Comparison of ENCODE assay signal across 33 cellular contexts in the genomic region with DNA sequence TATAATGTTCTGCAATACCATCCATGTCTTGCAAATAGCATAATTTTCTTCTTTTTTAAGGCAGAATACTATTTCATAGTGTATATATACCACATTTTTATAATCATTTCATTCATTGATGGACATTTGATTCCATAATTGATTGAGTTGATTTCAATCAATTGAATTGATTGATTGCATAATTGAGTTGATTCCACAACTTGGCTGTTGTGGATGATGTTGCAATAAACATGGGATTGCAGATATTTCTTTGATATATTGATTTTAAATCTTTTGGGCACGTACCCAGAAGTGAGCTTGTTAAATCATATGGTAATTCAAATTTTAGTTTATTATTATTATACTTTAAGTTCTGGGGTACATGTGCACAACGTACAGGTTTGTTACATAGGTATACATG.
DNase-seq lines count a peak whose midpoint lies in the region; ATAC-seq, FAIRE-seq and TF ChIP-seq lines count a peak whose summit lies in the region.
"Had no signal": no experiment of that assay in that cellular context is flagged by ENCODE, and none has a peak within 500 bp of the region (broad histone marks: within the 10 kb centered on the region; RNA-seq: fewer than 3 reads in every experiment).

No MANE protein-coding gene starts in this region.

- CTCF ChIA-PET in HepG2 (lab: Yijun Ruan, JAX; ENCODE audit: low intra/inter-chr PET ratio, low total read pairs), result no interaction called here
- CTCF ChIA-PET in IMR-90 (lab: Yijun Ruan, JAX), result no interaction called here
- CTCF ChIA-PET in K562 (lab: Yijun Ruan, JAX; ENCODE audit: low intra/inter-chr PET ratio), result no interaction called here

- dilution Hi-C loops in IMR-90 (cut with HindIII; ENCODE audit: low sequenced_read_pairs, unreplicated experiment), result no loop called here

- H2BK15ac ChIP-seq in IMR-90 (ENCODE audit: low read depth, low read length), result no peak overlapping the region

- H4K5ac ChIP-seq in IMR-90 (ENCODE audit: low read depth, low read length), result no peak overlapping the region

- no peaks in the 10 kb centered on the region for H3K9me1 ChIP-seq in IMR-90 (ENCODE audit: insufficient read depth, low read length)
- H3K9me1 ChIP-seq in K562 (ENCODE audit: control insufficient read depth, insufficient read depth, low read length), result no peaks in the 10 kb centered on the region

- no peak for FAIRE-seq in HepG2 (lab: Jason Lieb, UNC)
- FAIRE-seq in K562 (lab: Jason Lieb, UNC), result no peak
- FAIRE-seq: A204.1, A549, D721Med had no signal

- H2AFZ ChIP-seq in HepG2 (ENCODE audit: low read length) (no peak overlapping the region), IMR-90 (replicated peaks; ENCODE audit: low read length, poor library complexity) (no peak overlapping the region), K562 (ENCODE audit: low read depth, low read length) (no peak overlapping the region)

- no peak overlapping the region for H2BK120ac ChIP-seq in IMR-90 (ENCODE audit: low read depth, low read length)

- no peak overlapping the region for H2BK20ac ChIP-seq in IMR-90 (ENCODE audit: low read depth, low read length)

- no peaks in the 10 kb centered on the region for H4K20me1 ChIP-seq in HepG2 (ENCODE audit: insufficient read depth, low read length)
- H4K20me1 ChIP-seq in IMR-90 (ENCODE audit: insufficient read depth, low read length), result no peaks in the 10 kb centered on the region
- no peaks in the 10 kb centered on the region for H4K20me1 ChIP-seq in K562 (replicated peaks; ENCODE audit: control insufficient read depth, insufficient read depth, low read length)
- H4K20me1 ChIP-seq: BLaER1; BLaER1 treated with 17β-estradiol and CSF1 and Interleukin-3, amounts not matched to agents 10 nM and 100 nM had no signal

- TF ChIP-seq POLR2A in HepG2 (IDR thresholded peaks at IDR 0.05; ENCODE audit: insufficient read depth in 1 of 2, low read depth in 2 of 2, low read length in 2 of 2) (no peak), right lobe of liver (IDR thresholded peaks at IDR 0.05) (no peak), IMR-90 (IDR thresholded peaks at IDR 0.05; ENCODE audit: low read depth, low read length) (no peak), K562 (conservative IDR thresholded peaks at IDR 0.05) (no peak)

- no peak overlapping the region for H2BK5ac ChIP-seq in IMR-90 (ENCODE audit: low read depth, low read length, poor library complexity, severe bottlenecking)

- no peak for TF ChIP-seq CTCF in HepG2 (CRISPR knock-in tag; IDR thresholded peaks at IDR 0.05)
- TF ChIP-seq CTCF in right lobe of liver (IDR thresholded peaks at IDR 0.05), result no peak
- no peak for TF ChIP-seq CTCF in IMR-90 (conservative IDR thresholded peaks at IDR 0.05; ENCODE audit: low read depth, low read length)
- TF ChIP-seq CTCF in K562 (IDR thresholded peaks at IDR 0.05 in 2 of 3, conservative IDR thresholded peaks at IDR 0.05 in 1 of 3; ENCODE audit: insufficient read depth in 2 of 3, low read depth in 1 of 3, low read length in 3 of 3), result no peak

- H3K27me3 ChIP-seq in HepG2 (ENCODE audit: control insufficient read depth in 1 of 2, insufficient read depth in 2 of 2, low read length in 2 of 2) (no peaks in the 10 kb centered on the region), right lobe of liver (no peaks in the 10 kb centered on the region), IMR-90 (ENCODE audit: control insufficient read depth, insufficient read depth, low read length) (no peaks in the 10 kb centered on the region), K562 (ENCODE audit: control insufficient read depth in 2 of 2, insufficient read depth in 2 of 2, low read length in 2 of 2) (no peaks in the 10 kb centered on the region)
- H3K27me3 ChIP-seq: BE2C; BLaER1; BLaER1 treated with 17β-estradiol and CSF1 and Interleukin-3, amounts not matched to agents 10 nM and 100 nM had no signal

- H3K4me3 ChIP-seq in HepG2 (replicated peaks in 1 of 3; ENCODE audit: insufficient read depth in 1 of 3, low read depth in 2 of 3, low read length in 3 of 3) (no peak overlapping the region), right lobe of liver (no peak overlapping the region), IMR-90 (ENCODE audit: insufficient read depth, low read depth, low read length) (no peak overlapping the region), K562 (no peak overlapping the region)
- H3K4me3 ChIP-seq: A549; BLaER1; BLaER1 treated with 17β-estradiol and CSF1 and Interleukin-3, amounts not matched to agents 10 nM and 100 nM had no signal

- in situ Hi-C loops in HepG2 (cut with HindIII; ENCODE audit: extremely low pct_ligation_motif_present, low pct_unique_long_range_greater_than_20kb), result no loop called here
- in situ Hi-C loops in IMR-90 (cut with MboI; ENCODE audit: low sequenced_read_pairs), result no loop called here
- in situ Hi-C loops in K562 (cut with MboI), result no loop called here

- DNase-seq in HepG2 (ENCODE audit: low spot score) (no peak), right lobe of liver (no peak), IMR-90 (no peak), K562 (ENCODE audit: extremely low read depth in 1 of 4, low spot score in 3 of 4) (no peak), GOT3 (lab: John Stamatoyannopoulos, UW) (no peak)
- DNase-seq: 8988T; ACHN; AML-193; BE2C; C1 segment of cervical spinal cord; Caco-2; Calu3; CD4-positive, alpha-beta memory T cell; CD4-positive, alpha-beta T cell; CD4-positive, CD25-positive, alpha-beta regulatory T cell; CD8-positive, alpha-beta memory T cell; CD8-positive, alpha-beta T cell; COR-L47; DMS 273 treated with DMSO at 0.1 percent for 48 hours; DMS153; DMS53; DMS79; DMS79 treated with DMSO at 0.1 percent for 48 hours; DND-41; EL had no signal

- no peak for TF ChIP-seq RAD21 in HepG2 (CRISPR knock-in tag; IDR thresholded peaks at IDR 0.05)
- TF ChIP-seq RAD21 in IMR-90 (IDR thresholded peaks at IDR 0.05; ENCODE audit: low read length), result no peak
- no peak for TF ChIP-seq RAD21 in K562 (CRISPR knock-in tag; conservative IDR thresholded peaks at IDR 0.05 in 1 of 2, IDR thresholded peaks at IDR 0.05 in 1 of 2)

- POLR2A ChIA-PET in HepG2 (lab: Yijun Ruan, JAX) (no interaction called here), IMR-90 (lab: Charles Lee; ENCODE audit: unreplicated experiment) (no interaction called here), K562 (lab: Yijun Ruan, JAX) (no interaction called here)

- no peaks in the 10 kb centered on the region for H3K4me1 ChIP-seq in HepG2 (ENCODE audit: insufficient read depth, low read length)
- H3K4me1 ChIP-seq in right lobe of liver, result no peaks in the 10 kb centered on the region
- no peaks in the 10 kb centered on the region for H3K4me1 ChIP-seq in IMR-90 (ENCODE audit: control insufficient read depth, insufficient read depth, low read length)
- no peaks in the 10 kb centered on the region for H3K4me1 ChIP-seq in K562 (replicated peaks in 1 of 2; ENCODE audit: control insufficient read depth in 2 of 2, insufficient read depth in 2 of 2, low read length in 2 of 2)
- H3K4me1 ChIP-seq: A549; BLaER1; BLaER1 treated with 17β-estradiol and CSF1 and Interleukin-3, amounts not matched to agents 10 nM and 100 nM; Caco-2 had no signal

- TF ChIP-seq EP300 in HepG2 (IDR thresholded peaks at IDR 0.05; ENCODE audit: low read depth in 2 of 2, low read length in 2 of 2) (no peak), HepG2 (CRISPR knock-in tag; IDR thresholded peaks at IDR 0.05; ENCODE audit: borderline replicate concordance) (no peak), K562 (IDR thresholded peaks at IDR 0.05; ENCODE audit: low read length) (no peak)

- no peak overlapping the region for H3K14ac ChIP-seq in IMR-90 (replicated peaks; ENCODE audit: low read depth, low read length)

- no peak overlapping the region for H3K9ac ChIP-seq in HepG2 (ENCODE audit: insufficient read depth, low read depth, low read length)
- no peak overlapping the region for H3K9ac ChIP-seq in IMR-90 (ENCODE audit: low read depth, low read length)
- no peak overlapping the region for H3K9ac ChIP-seq in K562 (ENCODE audit: insufficient read depth in 1 of 2, low read depth in 2 of 2, low read length in 2 of 2)
- H3K9ac ChIP-seq: BLaER1; BLaER1 treated with 17β-estradiol and CSF1 and Interleukin-3, amounts not matched to agents 10 nM and 100 nM had no signal

- H3K79me1 ChIP-seq in IMR-90 (ENCODE audit: low read depth in 1 of 2, low read length in 2 of 2), result no peaks in the 10 kb centered on the region

- no peak overlapping the region for H3K56ac ChIP-seq in IMR-90 (ENCODE audit: extremely low read depth, insufficient read depth, low read length)

- no peak overlapping the region for H2AK5ac ChIP-seq in IMR-90 (ENCODE audit: low read depth, low read length)

- H3K4ac ChIP-seq in IMR-90 (ENCODE audit: low read depth, low read length), result no peak overlapping the region

- no peaks in the 10 kb centered on the region for H3K79me2 ChIP-seq in HepG2 (ENCODE audit: insufficient read depth, low read length)
- no peaks in the 10 kb centered on the region for H3K79me2 ChIP-seq in K562 (ENCODE audit: control insufficient read depth, insufficient read depth, low read length)

- H3K36me3 ChIP-seq in HepG2 (replicated peaks in 1 of 2; ENCODE audit: control insufficient read depth in 1 of 2, insufficient read depth in 2 of 2, low read length in 2 of 2) (no peaks in the 10 kb centered on the region), right lobe of liver (no peaks in the 10 kb centered on the region), IMR-90 (ENCODE audit: control insufficient read depth, insufficient read depth, low read length) (no peaks in the 10 kb centered on the region), K562 (ENCODE audit: control insufficient read depth, insufficient read depth, low read length) (no peaks in the 10 kb centered on the region)
- H3K36me3 ChIP-seq: BE2C; BLaER1; BLaER1 treated with 17β-estradiol and CSF1 and Interleukin-3, amounts not matched to agents 10 nM and 100 nM had no signal

- 2% methylated on average over 2 of the region's 2 CpGs for WGBS in HepG2 (ENCODE audit: low lambda C conversion rate)
- 33% methylated on average over 2 of the region's 2 CpGs for WGBS in right lobe of liver (ENCODE audit: insufficient coverage, low coverage, low lambda C conversion rate, missing lambda C conversion rate)
- no CpG with 5 or more reads among the region's 2 CpGs for WGBS in IMR-90 (ENCODE audit: extremely low coverage in 2 of 2, insufficient read length in 1 of 2), 2 experiments
- 20% methylated on average over 2 of the region's 2 CpGs for WGBS in K562 (ENCODE audit: insufficient coverage, low coverage, missing lambda C conversion rate)

- H3K23ac ChIP-seq in IMR-90 (ENCODE audit: low read depth, low read length), result no peak overlapping the region

- no peak overlapping the region for H2AK9ac ChIP-seq in IMR-90 (replicated peaks; ENCODE audit: low read depth, low read length, poor library complexity)

- H3K4me2 ChIP-seq in HepG2 (ENCODE audit: low read depth, low read length) (no peak overlapping the region), IMR-90 (ENCODE audit: low read depth, low read length) (no peak overlapping the region), K562 (ENCODE audit: insufficient read depth, low read length) (no peak overlapping the region)
- H3K4me2 ChIP-seq: A549; BLaER1; BLaER1 treated with 17β-estradiol and CSF1 and Interleukin-3, amounts not matched to agents 10 nM and 100 nM had no signal

- no peak for ATAC-seq in HepG2
- no peak for ATAC-seq in right lobe of liver
- ATAC-seq in IMR-90 (ENCODE audit: low read depth), result no peak
- no peak for ATAC-seq in K562
- ATAC-seq in GM21390 (IDR thresholded peaks at IDR 0.05; ENCODE audit: unreplicated experiment), result no peak
- ATAC-seq: A549; CD8-positive, alpha-beta T cell had no signal

- H3K18ac ChIP-seq in IMR-90 (ENCODE audit: low read depth, low read length), result no peak overlapping the region

- no peak overlapping the region for H4K8ac ChIP-seq in IMR-90 (ENCODE audit: low read depth in 2 of 2, low read length in 2 of 2)

- intact Hi-C loops in HepG2 (cut with micrococcal nuclease; ENCODE audit: unreplicated experiment), result loop anchor here (10.0 kb wide), 1 partner anchor 159 kb away; no protein-coding TSS in a partner anchor
- intact Hi-C loops in right lobe of liver (cut with DNase I), result no loop called here
- intact Hi-C loops in IMR-90 (cut with micrococcal nuclease), result no loop called here
- intact Hi-C loops in K562 (cut with micrococcal nuclease), result no loop called here

- H3K27ac ChIP-seq in HepG2 (ENCODE audit: extremely low read length, insufficient read depth, low read length) (no peak overlapping the region), right lobe of liver (no peak overlapping the region), IMR-90 (ENCODE audit: insufficient read depth, low read length) (no peak overlapping the region), K562 (ENCODE audit: extremely low read depth, low read depth, low read length) (no peak overlapping the region)
- H3K27ac ChIP-seq: 22Rv1; A549; BLaER1; BLaER1 treated with 17β-estradiol and CSF1 and Interleukin-3, amounts not matched to agents 10 nM and 100 nM; C4-2B had no signal

- H4K91ac ChIP-seq in IMR-90 (ENCODE audit: insufficient read depth, low read depth, low read length), result no peak overlapping the region

- H3K9me3 ChIP-seq in HepG2 (ENCODE audit: low read length), result no peaks in the 10 kb centered on the region
- no peaks in the 10 kb centered on the region for H3K9me3 ChIP-seq in right lobe of liver
- peaks cover 3% of the 10 kb centered on the region for H3K9me3 ChIP-seq in IMR-90 (ENCODE audit: control insufficient read depth, insufficient read depth, low read length)
- no peaks in the 10 kb centered on the region for H3K9me3 ChIP-seq in K562 (replicated peaks; ENCODE audit: control insufficient read depth, insufficient read depth, low read depth, low read length)
- H3K9me3 ChIP-seq: A549; BE2C; BLaER1; BLaER1 treated with 17β-estradiol and CSF1 and Interleukin-3, amounts not matched to agents 10 nM and 100 nM; Caco-2 had no signal

- BruUV-seq in HepG2 (replicated peaks; lab: Mats Ljungman, UMichigan) (no TSS peak), IMR-90 (replicated peaks; lab: Mats Ljungman, UMichigan) (no TSS peak), K562 (replicated peaks; lab: Mats Ljungman, UMichigan) (no TSS peak)
